Comparison of ENCODE assay signal across 8 cellular contexts in genomic region chr16:68084504-68085258, GRCh38. TPM values are rescaled to one million over a fixed set of nuclear protein-coding genes. Genes with fewer than 3 reads are reported as not detected.
A peak's percentile ranks its signal among the peaks of the same experiment; 100 is the strongest.
DNase-seq lines count a peak whose midpoint lies in the region; ATAC-seq and TF ChIP-seq lines count a peak whose summit lies in the region.

No MANE protein-coding gene starts in this region.

- peak overlapping the region; percentile 82 for H2AFZ ChIP-seq in neural cell (ENCODE audit: low read depth, low read length)

- H4K20me1 ChIP-seq in neural cell (ENCODE audit: insufficient read depth): no peaks in the 10 kb centered on the region

- H3K27me3 Mint-ChIP-seq in IgD-negative memory B cell: no peaks in the 10 kb centered on the region

- peaks cover 51 to 65% (median 65%) of the 10 kb centered on the region in 3 donors for H3K4me1 Mint-ChIP-seq in IgD-negative memory B cell

- TF ChIP-seq POLR2A in stomach (IDR thresholded peaks at IDR 0.05): no peak

- H3K4me3 Mint-ChIP-seq in IgD-negative memory B cell: peak overlapping the region; percentile 94 to 99 (median 96)

- CTCF ChIA-PET in RWPE1 (lab: Yijun Ruan, JAX): interaction anchor here (0.6 to 1.1 kb wide), 4 partner anchors 8 to 56 kb away, joined by 3 to 6 read pairs (median 4); no protein-coding TSS in a partner anchor

- H3K79me2 ChIP-seq in neural cell (replicated peaks; ENCODE audit: insufficient read depth, low read length): peaks cover 20% of the 10 kb centered on the region

- H3K27ac ChIP-seq in RWPE1 (peak overlapping the region; percentile 97), neural cell (ENCODE audit: low read length) (peak overlapping the region; percentile 96), stomach (peak overlapping the region; percentile 88 to 97 (median 96))

- H3K36me3 ChIP-seq in neural cell (ENCODE audit: insufficient read depth, low read length) (no peaks in the 10 kb centered on the region), stomach (no peaks in the 10 kb centered on the region)

- POLR2A ChIA-PET in RWPE1 (lab: Yijun Ruan, JAX; ENCODE audit: low non-redundant PET): interaction anchor here (0.6 to 1.2 kb wide), 4 partner anchors 11 to 224 kb away, joined by 3 to 5 read pairs (median 5); no protein-coding TSS in a partner anchor

- 0 to 1% (median 1%) methylated on average over 29 to 43 of the region's 45 CpGs for WGBS in stomach, 5 donors

- TF ChIP-seq EP300 in neural cell (conservative IDR thresholded peaks at IDR 0.05; ENCODE audit: poor library complexity, severe bottlenecking) (peak; percentile 46), stomach (IDR thresholded peaks at IDR 0.05) (peak; percentile 27)

- intact Hi-C loops in stomach (cut with DNase I; ENCODE audit: low total_unique reads): no loop called here

- H3K4me2 ChIP-seq in neural cell (ENCODE audit: low read length): peak overlapping the region; percentile 52

- H3K9me2 ChIP-seq in neural cell (ENCODE audit: insufficient read depth, low read length): no peaks in the 10 kb centered on the region

- peaks cover 3% of the 10 kb centered on the region for H3K36me3 Mint-ChIP-seq in IgD-negative memory B cell

- peak; percentile 49 for ATAC-seq in GM21526 (IDR thresholded peaks at IDR 0.05; ENCODE audit: low FRiP score, unreplicated experiment)

- H3K27me3 ChIP-seq in neural cell (ENCODE audit: insufficient read depth, low read depth, low read length) (no peaks in the 10 kb centered on the region), stomach (no peaks in the 10 kb centered on the region)

- DNase-seq in DMS153 treated with DMSO at 0.1 percent for 48 hours (lab: John Stamatoyannopoulos, UW; ENCODE audit: unreplicated experiment) (peak; percentile 92), RWPE1 (ENCODE audit: low spot score) (peak; percentile 97), fibroblast of villous mesenchyme (ENCODE audit: low read depth) (peak; percentile 68), stomach (peak; percentile 82)
- DNase-seq in activated effector memory CD4-positive, alpha-beta T cell treated with anti-CD3 and anti-CD28 coated beads, Interleukin-2, amount 50 U/mL, for 16 hours: peak; percentile 95

- no peak for TF ChIP-seq RAD21 in neural cell (conservative IDR thresholded peaks at IDR 0.05)

- H3K27ac Mint-ChIP-seq in IgD-negative memory B cell: peak overlapping the region; percentile 80 to 93 (median 88)

- no peaks in the 10 kb centered on the region for H3K9me3 Mint-ChIP-seq in IgD-negative memory B cell

- H3F3A ChIP-seq in neural cell (ENCODE audit: insufficient read depth, low read length, poor library complexity, severe bottlenecking): peaks cover 9% of the 10 kb centered on the region

- TF ChIP-seq CTCF in RWPE1 (conservative IDR thresholded peaks at IDR 0.05; ENCODE audit: low read depth): peak; percentile 15; the same call in 1 of the 2 replicates
- no peak for TF ChIP-seq CTCF in fibroblast of villous mesenchyme (IDR thresholded peaks at IDR 0.05; ENCODE audit: insufficient read depth, low read depth, low read length)
- TF ChIP-seq CTCF in neural cell (IDR thresholded peaks at IDR 0.05; ENCODE audit: poor library complexity, severe bottlenecking): peak; percentile 35
- TF ChIP-seq CTCF in stomach (IDR thresholded peaks at IDR 0.05): peak in 2 of 7 experiments; percentile 14

- H3K4me1 ChIP-seq in stomach: peaks cover 46 to 82% (median 59%) of the 10 kb centered on the region in 4 donors

- H3K4me3 ChIP-seq in fibroblast of villous mesenchyme (ENCODE audit: low read depth, low read length) (peak overlapping the region; percentile 64), neural cell (ENCODE audit: low read length) (peak overlapping the region; percentile 74), stomach (peak overlapping the region; percentile 81 to 94 (median 84))

- H3K9me3 ChIP-seq in neural cell (ENCODE audit: low read length) (no peaks in the 10 kb centered on the region), stomach (no peaks in the 10 kb centered on the region)

- H3K9ac ChIP-seq in neural cell (ENCODE audit: low read length): peak overlapping the region; percentile 89

TF ChIP-seq in neural cell, 6 proteins besides CTCF, POLR2A, EP300 and RAD21:
- TF ChIP-seq SMC3 (conservative IDR thresholded peaks at IDR 0.05; ENCODE audit: poor library complexity) (no peak), MXI1 (conservative IDR thresholded peaks at IDR 0.05; ENCODE audit: poor library complexity, severe bottlenecking) (peak; percentile 54), REST (IDR thresholded peaks at IDR 0.05; ENCODE audit: borderline replicate concordance) (peak; percentile 64), TAF1 (IDR thresholded peaks at IDR 0.05; ENCODE audit: low read depth) (peak; percentile 44), POLR2AphosphoS5 (IDR thresholded peaks at IDR 0.05) (peak; percentile 78), EZH2 (IDR thresholded peaks at IDR 0.05; ENCODE audit: borderline replicate concordance, insufficient read depth, low read length, poor library complexity, severe bottlenecking) (no peak)

RNA-seq across cellular contexts. Expression of gene NFATC3, which starts 0.5 kb away (rescaled TPM):
- 47.2 TPM for polyA plus RNA-seq in IgD-negative memory B cell
- total RNA-seq in fibroblast of villous mesenchyme: 22.5 and 32.8 TPM in 2 replicates
- 5.6 and 6.2 TPM in 2 replicates for polyA plus RNA-seq in neural cell
- 33.1 and 35.8 TPM in 2 replicates for polyA minus RNA-seq in neural cell
- 100 to 1,000 TPM in 2 of 5 donors, 10 to 100 TPM in 3; 20.1 to 385 (median 23.9) TPM for total RNA-seq in stomach
- 1 to 10 TPM; 5.5 to 5.8 (median 5.6) TPM for polyA plus RNA-seq in stomach

Comparison
In these comparisons a context has a peak if more than half of its experiments do, and no peak if none do; other contexts are left out.
1. Peak in every context shown above with its lines: DNase-seq, ATAC-seq, H3K4me3 ChIP-seq and H3K27ac ChIP-seq.